13 cellular contexts compared by ENCODE assay signal in genomic region chr17:73043686-73044581, GRCh38. TPM values are rescaled to one million over a fixed set of nuclear protein-coding genes. Genes with fewer than 3 reads are reported as not detected.
DNase-seq lines count a peak whose midpoint lies in the region; ATAC-seq, FAIRE-seq and TF ChIP-seq lines count a peak whose summit lies in the region.
"Had no signal": no experiment of that assay in that cellular context is flagged by ENCODE, and none has a peak within 500 bp of the region (broad histone marks: within the 10 kb centered on the region; RNA-seq: fewer than 3 reads in every experiment).

No MANE protein-coding gene starts in this region.

- CTCF ChIA-PET in GM12878 (lab: Yijun Ruan, JAX), result interaction anchor here (1.4 to 2.0 kb wide), 4 partner anchors 10 to 145 kb away, joined by 4 to 8 read pairs (median 6); no protein-coding TSS in a partner anchor

- TF ChIP-seq CTCF in GM12878 (IDR thresholded peaks at IDR 0.05 in 2 of 3, conservative IDR thresholded peaks at IDR 0.05 in 1 of 3; ENCODE audit: control insufficient read depth in 2 of 3, extremely low read depth in 1 of 3, insufficient read depth in 1 of 3, low read depth in 3 of 3, low read length in 3 of 3) (no peak), gastroesophageal sphincter (IDR thresholded peaks at IDR 0.05) (no peak)

- BruUV-seq in GM12878 (replicated peaks; lab: Mats Ljungman, UMichigan), result no TSS peak

- TF ChIP-seq POLR2A in GM12878 (IDR thresholded peaks at IDR 0.05; ENCODE audit: low read depth, low read length) (no peak), gastroesophageal sphincter (IDR thresholded peaks at IDR 0.05) (no peak)

- H3K36me3 ChIP-seq in GM12878 (ENCODE audit: control insufficient read depth in 2 of 2, insufficient read depth in 2 of 2, low read length in 1 of 2) (no peaks in the 10 kb centered on the region; a peak in 1 of 4 replicates), gastroesophageal sphincter (no peaks in the 10 kb centered on the region), subcutaneous abdominal adipose tissue (ENCODE audit: control insufficient read depth in 5 of 5, insufficient read depth in 5 of 5, low read length in 5 of 5) (peaks cover 0 to 1% (median 0%) of the 10 kb centered on the region in 5 donors)

- ATAC-seq in GM12878 (peak; percentile 64), gastroesophageal sphincter (peak; percentile 60), GM18907 (IDR thresholded peaks at IDR 0.05; ENCODE audit: unreplicated experiment) (no peak)
- ATAC-seq: activated CD8-positive, alpha-beta T cell treated with anti-CD3 and anti-CD28 coated beads, Interleukin-2, amount 10 ng/mL, durations not matched to agents 7 days and 5 days had no signal

- no peak for TF ChIP-seq RAD21 in GM12878 (IDR thresholded peaks at IDR 0.05; ENCODE audit: insufficient read depth, low read depth, low read length)

- in situ Hi-C loops in GM12878 (cut with MboI), result no loop called here

- no peaks in the 10 kb centered on the region for H3K27me3 ChIP-seq in GM12878 (replicated peaks in 1 of 2; ENCODE audit: control insufficient read depth in 2 of 2, insufficient read depth in 2 of 2, low read length in 1 of 2)
- H3K27me3 ChIP-seq in gastroesophageal sphincter, result no peaks in the 10 kb centered on the region
- H3K27me3 ChIP-seq in subcutaneous abdominal adipose tissue (ENCODE audit: control insufficient read depth in 5 of 5, insufficient read depth in 4 of 5, low read length in 5 of 5), result no peaks in the 10 kb centered on the region

- 82% methylated on average over 8 of the region's 8 CpGs for WGBS in GM12878 (ENCODE audit: insufficient coverage, insufficient replicate concordance, low lambda C conversion rate, missing lambda C conversion rate)
- WGBS in gastroesophageal sphincter (ENCODE audit: low coverage in 1 of 2), 2 donors, result 23 to 36% methylated on average over 7 to 8 of the region's 8 CpGs

- H3K27ac ChIP-seq in GM12878 (ENCODE audit: control insufficient read depth, insufficient read depth) (peak overlapping the region; percentile 31; the same call in 1 of the 2 replicates), gastroesophageal sphincter (peak overlapping the region; percentile 10 to 49 (median 47)), subcutaneous abdominal adipose tissue (ENCODE audit: low read depth, low read length) (peak overlapping the region; percentile 70)

- no peak for TF ChIP-seq EP300 in GM12878 (IDR thresholded peaks at IDR 0.05; ENCODE audit: borderline replicate concordance in 1 of 2, control insufficient read depth in 1 of 2, low read depth in 2 of 2, low read length in 2 of 2)
- TF ChIP-seq EP300 in gastroesophageal sphincter (IDR thresholded peaks at IDR 0.05), result no peak

- H2AFZ ChIP-seq in GM12878 (ENCODE audit: control insufficient read depth, low read depth, low read length), result no peak overlapping the region

- DNase-seq in HS-5 (ENCODE audit: low read depth) (peak; percentile 65), GM12878 (ENCODE audit: low read depth, low spot score) (no peak), OCI-M2 (lab: John Stamatoyannopoulos, UW; ENCODE audit: unreplicated experiment) (no peak), SHP77 (lab: John Stamatoyannopoulos, UW) (no peak)
- DNase-seq in activated T-cell treated with anti-CD3 and anti-CD28 coated beads, Interleukin-2, amount 50 U/mL, for 1 hour, result no peak
- DNase-seq: activated CD8-positive, alpha-beta T cell treated with anti-CD3 and anti-CD28 coated beads, Interleukin-2, amount 10 ng/mL, durations not matched to agents 7 days and 5 days; Calu3; SHP77 treated with DMSO at 0.1 percent for 48 hours had no signal

- H3K9me3 ChIP-seq in GM12878 (replicated peaks; ENCODE audit: control insufficient read depth, insufficient read depth, low read length) (no peaks in the 10 kb centered on the region; the same call in 2 of the 3 replicates), gastroesophageal sphincter (peaks cover 0 to 18% (median 0%) of the 10 kb centered on the region in 3 donors), subcutaneous abdominal adipose tissue (ENCODE audit: control insufficient read depth in 5 of 5, low read length in 5 of 5) (no peaks in the 10 kb centered on the region)

- H3K4me3 ChIP-seq in GM12878, result no peak overlapping the region
- no peak overlapping the region for H3K4me3 ChIP-seq in gastroesophageal sphincter
- H3K4me3 ChIP-seq in subcutaneous abdominal adipose tissue (ENCODE audit: low read depth in 1 of 5, low read length in 5 of 5), result peak overlapping the region in 3 of 5 donors; percentile 13 to 35 (median 31)

- SMC1A ChIA-PET in GM12878 (lab: Charles Lee; ENCODE audit: uncharacterized antibody, unreplicated experiment), result interaction anchor here (0.9 to 3.1 kb wide), 5 partner anchors 9 to 319 kb away, joined by 3 to 11 read pairs (median 4); partner anchors contain the start of gene SSTR2

- intact Hi-C loops in GM12878 (cut with micrococcal nuclease; ENCODE audit: unreplicated experiment), result loop anchor here (5.0 kb wide), 1 partner anchor 113 kb away; no protein-coding TSS in a partner anchor

- H3K79me2 ChIP-seq in GM12878 (ENCODE audit: control insufficient read depth, insufficient read depth, low read length), result peaks cover 2% of the 10 kb centered on the region

- POLR2A ChIA-PET in GM12878 (lab: Charles Lee), result interaction anchor here (0.7 to 0.9 kb wide), 2 partner anchors 20 to 138 kb away, joined by 3 to 4 read pairs; no protein-coding TSS in a partner anchor

- FAIRE-seq in GM12878 (lab: Jason Lieb, UNC), result no peak
- FAIRE-seq: endometrium, H1 had no signal

- H3K4me2 ChIP-seq in GM12878 (ENCODE audit: control insufficient read depth, insufficient read depth), result 0 out of 2 replicates have a peak overlapping the region, but pooled peaks have one; percentile 17

- RAD21 ChIA-PET in GM12878 (lab: Charles Lee; ENCODE audit: unreplicated experiment), result interaction anchor here (0.8 to 2.1 kb wide), 4 partner anchors 31 to 113 kb away, joined by 3 to 4 read pairs (median 4); no protein-coding TSS in a partner anchor

- H4K20me1 ChIP-seq in GM12878 (ENCODE audit: control insufficient read depth, insufficient read depth), result peaks cover 4% of the 10 kb centered on the region; the same call in 1 of the 2 replicates

- H3K9ac ChIP-seq in GM12878 (ENCODE audit: control insufficient read depth, insufficient read depth, low read length), result no peak overlapping the region
- H3K9ac ChIP-seq in subcutaneous abdominal adipose tissue (ENCODE audit: low read length in 5 of 5), result peak overlapping the region in 1 of 5 donors; percentile 2

- H3K4me1 ChIP-seq in GM12878 (ENCODE audit: control insufficient read depth, insufficient read depth, low read length), result peaks cover 7% of the 10 kb centered on the region
- peaks cover 3 to 23% (median 10%) of the 10 kb centered on the region in 3 donors for H3K4me1 ChIP-seq in gastroesophageal sphincter
- peaks cover 5 to 19% (median 18%) of the 10 kb centered on the region in 5 donors for H3K4me1 ChIP-seq in subcutaneous abdominal adipose tissue (ENCODE audit: control insufficient read depth in 5 of 5, insufficient read depth in 5 of 5, low read length in 5 of 5)

TF ChIP-seq in GM12878, 131 proteins besides CTCF, POLR2A, EP300 and RAD21 (continues in another document):
- TF ChIP-seq SRF (IDR thresholded peaks at IDR 0.05; ENCODE audit: low read depth in 2 of 2, low read length in 2 of 2) (no peak), KDM1A (IDR thresholded peaks at IDR 0.05; ENCODE audit: borderline replicate concordance) (no peak), MEF2B (IDR thresholded peaks at IDR 0.05; ENCODE audit: partially characterized antibody, poor library complexity, severe bottlenecking) (peak; percentile 25), PKNOX1 (IDR thresholded peaks at IDR 0.05) (peak; percentile 26; the same call in 1 of the 2 replicates), CBX3 (IDR thresholded peaks at IDR 0.05; ENCODE audit: borderline replicate concordance, low read depth) (no peak), ZZZ3 (IDR thresholded peaks at IDR 0.05; ENCODE audit: control insufficient read depth, insufficient read length, low read depth) (no peak)

RNA-seq across cellular contexts. Expression of gene SLC39A11, which starts 48.6 kb away (rescaled TPM):
- 72.4 and 88.7 TPM in 2 replicates for total RNA-seq in GM12878 (2013; cell fraction: nucleolus; rRNA removed)
- total RNA-seq in GM12878 (2014; rRNA removed) (14.1 and 14.2 TPM in 2 replicates), GM12878 (2014; rRNA removed; fragmentation: Illumina TruSeq; extraction: Trizol) (13.9 and 15.2 TPM in 2 replicates), GM12878 (2021) (22.1 and 23.8 TPM in 2 replicates), gastroesophageal sphincter (10 to 100 TPM; 11.6 to 16.8 (median 14.5) TPM)
- polyA plus RNA-seq in GM12878 (2011; ENCODE audit: low read depth), result 9.2 TPM
- polyA plus RNA-seq in GM12878 (2011; rRNA removed) (12.3 and 13.6 TPM in 2 replicates), GM12878 (2014; fragmentation: Illumina TruSeq; extraction: Trizol) (8.2 and 10.9 TPM in 2 replicates), GM12878 (2014; fragmentation: Nextera tagmentation; extraction: Ambion mirVana) (10 to 100 TPM in 1 of 2 experiments, 1 to 10 TPM in 1; 8.6 to 11.7 TPM), GM12878 (2014; rRNA removed) (10.6 and 16.6 TPM in 2 replicates), GM12878 (2016; fragmentation: Nextera tagmentation; extraction: Ambion mirVana) (10 to 100 TPM; 16.3 to 18.6 TPM)
- 15.3 and 17.4 TPM in 2 replicates for polyA plus RNA-seq in GM12878 (2011; cell fraction: cytosol; rRNA removed)
- polyA plus RNA-seq in GM12878 (2011; cell fraction: nucleus; rRNA removed), result 11.4 and 19.5 TPM in 2 replicates
- polyA plus RNA-seq in GM12878 (2012), result 8.4 and 11.3 TPM in 2 replicates
- 35.9 and 58.5 TPM in 2 replicates for polyA minus RNA-seq in GM12878 (2011; rRNA and poly(A)+ RNA removed)
- polyA minus RNA-seq in GM12878 (2011; cell fraction: cytosol; rRNA and poly(A)+ RNA removed), result 5.3 and 9.4 TPM in 2 replicates
- 27.7 and 63.9 TPM in 2 replicates for polyA minus RNA-seq in GM12878 (2011; cell fraction: nucleus; rRNA and poly(A)+ RNA removed)

Comparison
In these comparisons a context has a peak if more than half of its experiments do, and no peak if none do; other contexts are left out.
1. H3K4me3 ChIP-seq: peak in subcutaneous abdominal adipose tissue (3 of 5); none in GM12878 (single experiment) and gastroesophageal sphincter (0 of 2).
2. Peak in every context shown above with its lines, with median percentiles within 50 percentile points of each other: H3K27ac ChIP-seq.